Comparison of ENCODE assay signal across 35 cellular contexts in the genomic region with DNA sequence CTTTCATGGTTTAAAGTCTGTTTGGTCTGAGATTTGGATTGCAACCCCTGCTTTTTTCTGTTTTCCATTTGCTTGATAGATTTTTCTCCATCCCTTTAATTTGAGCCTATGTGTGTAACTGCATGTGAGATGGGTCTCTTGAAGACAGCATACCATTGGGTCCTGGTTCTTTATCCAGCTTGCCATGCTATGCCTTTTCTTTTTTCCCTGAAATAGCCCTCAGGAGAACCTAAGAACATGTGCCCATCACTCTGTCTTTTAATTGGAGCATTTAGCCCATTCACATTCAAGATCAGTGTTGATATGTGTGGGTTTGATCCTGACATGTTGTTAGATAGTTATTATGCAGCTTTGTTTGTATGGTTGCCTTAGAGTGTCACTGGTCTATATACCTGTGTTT.
"Had no signal": no experiment of that assay in that cellular context is flagged by ENCODE, and none has a peak within 500 bp of the region (broad histone marks: within the 10 kb centered on the region; RNA-seq: fewer than 3 reads in every experiment).

No MANE protein-coding gene starts in this region.

- H3K27me3 ChIP-seq: MG63 had no signal

- DNase-seq: Karpas-422, Kasumi-1, MG63, MM.1S, MV-4-11, NCI-H1048, NCI-H1092, NCI-H1092 treated with DMSO at 0.1 percent for 48 hours, NCI-H1105, NCI-H1105 treated with DMSO at 0.1 percent for 48 hours, NCI-H1417, NCI-H1417 treated with DMSO at 0.1 percent for 48 hours, NCI-H1436, NCI-H1436 treated with DMSO at 0.1 percent for 48 hours, NCI-H146, NCI-H1694, NCI-H1694 treated with DMSO at 0.1 percent for 48 hours, NCI-H187, NCI-H187 treated with DMSO at 0.1 percent for 48 hours, NCI-H1930, NCI-H2029, NCI-H2029 treated with DMSO at 0.1 percent for 48 hours, NCI-H2081, NCI-H2081 treated with DMSO at 0.1 percent for 48 hours, NCI-H2107, NCI-H2171, NCI-H2171 treated with DMSO at 0.1 percent for 48 hours, NCI-H2227 treated with DMSO at 0.1 percent for 48 hours, NCI-H226, NCI-H345, NCI-H446, NCI-H446 treated with DMSO at 0.1 percent for 48 hours, NCI-H510A, NCI-H510A treated with DMSO at 0.1 percent for 48 hours, NCI-H524 had no signal

- H3K36me3 ChIP-seq: MG63 had no signal

- H3K4me3 ChIP-seq: MG63 had no signal
